ENCODE assay signal across 8 cellular contexts in the genomic region with DNA sequence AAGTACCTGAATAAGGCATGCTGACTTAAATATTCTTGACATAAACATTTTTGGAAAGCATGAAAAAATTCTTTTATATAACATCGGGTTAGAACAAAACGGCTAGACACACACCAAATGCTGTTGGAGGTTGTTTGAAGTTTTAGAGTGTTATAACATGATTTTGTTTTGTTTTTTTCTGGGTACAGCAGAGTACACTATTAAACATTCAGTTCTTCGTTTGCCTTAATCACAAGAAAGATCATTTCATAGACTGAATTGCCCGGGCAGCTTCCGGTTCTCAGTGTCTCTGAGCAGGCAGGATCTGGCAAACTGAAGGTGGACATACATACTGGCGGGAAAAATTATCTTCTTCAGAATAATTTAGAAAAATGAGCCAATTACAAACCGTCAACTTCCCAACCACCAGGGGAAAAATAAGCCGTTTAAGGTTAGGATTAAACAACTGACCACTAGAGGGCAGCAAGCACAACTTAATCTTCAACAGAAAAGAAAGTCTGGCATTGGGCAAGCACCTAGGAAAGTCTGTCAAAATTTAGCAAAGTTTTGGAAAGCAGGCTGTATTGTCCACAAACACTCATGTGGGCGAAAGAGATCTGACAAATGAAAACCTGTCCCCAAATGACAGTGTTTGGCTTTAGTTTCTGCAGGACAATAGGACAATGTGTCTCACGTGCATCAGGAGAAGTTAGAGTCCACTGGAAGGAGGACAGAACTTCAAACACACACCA. TPM values are rescaled to one million over a fixed set of nuclear protein-coding genes. Genes with fewer than 3 reads are reported as not detected.
A peak's percentile ranks its signal among the peaks of the same experiment; 100 is the strongest.
DNase-seq lines count a peak whose midpoint lies in the region; ATAC-seq and TF ChIP-seq lines count a peak whose summit lies in the region.

No MANE protein-coding gene starts in this region.

- H3K27me3 ChIP-seq in endodermal cell (ENCODE audit: control insufficient read depth, insufficient read depth, low read length, poor library complexity, severe bottlenecking), result no peaks in the 10 kb centered on the region

- no peak overlapping the region for H3K4me3 Mint-ChIP-seq in endodermal cell

- H3K9me3 Mint-ChIP-seq in endodermal cell, result no peaks in the 10 kb centered on the region

- H3K9ac ChIP-seq in endodermal cell (ENCODE audit: extremely low read depth, low read length, poor library complexity, severe bottlenecking), result no peak overlapping the region

- peak overlapping the region; percentile 80 for H3K27ac Mint-ChIP-seq in endodermal cell

- no peaks in the 10 kb centered on the region for H3K27me3 Mint-ChIP-seq in endodermal cell (ENCODE audit: insufficient read depth)

- H3K4me1 Mint-ChIP-seq in endodermal cell, result peaks cover 44% of the 10 kb centered on the region

- TF ChIP-seq CTCF in endodermal cell (conservative IDR thresholded peaks at IDR 0.05) (peak; percentile 96), subcutaneous adipose tissue (IDR thresholded peaks at IDR 0.05; ENCODE audit: low read depth) (peak; percentile 51)

- peaks cover 82% of the 10 kb centered on the region for H3K36me3 Mint-ChIP-seq in endodermal cell (ENCODE audit: low read depth)

- H3K36me3 ChIP-seq in endodermal cell (ENCODE audit: control insufficient read depth, insufficient read depth, low read length), result peaks cover 92% of the 10 kb centered on the region

- H3K27ac ChIP-seq in endodermal cell (ENCODE audit: low read depth, low read length), result no peak overlapping the region

- peak; percentile 36 for ATAC-seq in HG03520 (IDR thresholded peaks at IDR 0.05; ENCODE audit: unreplicated experiment)

- peaks cover 22% of the 10 kb centered on the region for H3K4me1 ChIP-seq in endodermal cell (ENCODE audit: control insufficient read depth, insufficient read depth, low read length)

- peak; percentile 60 for DNase-seq in stimulated activated CD4-positive, alpha-beta T cell treated with anti-CD3 and anti-CD28 coated beads, Interleukin-15, amount 100 ng/mL, for 24 hours
- DNase-seq in stimulated activated CD4-positive, alpha-beta T cell treated with anti-CD3 and anti-CD28 coated beads, Interleukin-12 subunit alpha, Interleukin-12 subunit beta, amount 100 ng/mL, for 4 hours, result no peak
- peak; percentile 53 to 83 for DNase-seq in NCI-H524 (lab: John Stamatoyannopoulos, UW)
- DNase-seq in activated CD4-positive, alpha-beta T cell treated with anti-CD3 and anti-CD28 coated beads for 48 hours, result peak; percentile 61
- peak; percentile 75 for DNase-seq in endodermal cell
- DNase-seq in midbrain (lab: John Stamatoyannopoulos, UW), result peak; percentile 86

- WGBS in endodermal cell (ENCODE audit: insufficient coverage in 1 of 2, insufficient read length in 1 of 2), 2 experiments, result 65 to 70% methylated on average over 7 to 10 of the region's 10 CpGs

- no peaks in the 10 kb centered on the region for H3K9me3 ChIP-seq in endodermal cell (ENCODE audit: control insufficient read depth, low read length)

- peak overlapping the region; percentile 29 for H3K4me3 ChIP-seq in endodermal cell (ENCODE audit: low read length)

RNA-seq across cellular contexts. Expression of gene ZNF217, which starts 15.0 kb away (rescaled TPM):
- 100 to 1,000 TPM; 100 to 123 TPM for total RNA-seq in endodermal cell
- 45.7 TPM for polyA plus RNA-seq in endodermal cell (2013, experiment 1 of 2)
- 46.1 TPM for polyA plus RNA-seq in endodermal cell (2013, experiment 2 of 2)
- 10 to 100 TPM; 29.6 to 62.3 (median 36.7) TPM for total RNA-seq in subcutaneous adipose tissue
